In the genomic region with DNA sequence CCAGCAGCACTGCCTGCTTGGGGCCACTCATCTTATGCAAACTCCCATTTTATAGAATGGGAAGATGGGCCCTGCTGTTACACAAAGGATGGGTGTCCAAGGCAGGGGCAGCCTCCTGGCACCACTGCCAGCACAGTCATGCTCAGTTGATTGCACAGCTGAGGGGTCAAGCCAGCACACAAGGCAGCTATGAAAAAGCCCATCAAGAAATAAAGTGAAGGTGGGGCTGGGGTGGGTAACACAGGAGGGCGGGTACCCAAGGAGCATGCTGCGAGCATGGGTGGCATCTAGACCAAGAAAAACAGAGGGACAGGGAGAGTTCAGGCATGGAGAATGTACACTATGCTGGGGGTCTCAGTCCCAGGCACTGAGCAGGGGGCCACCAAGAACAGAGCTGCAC, we compare ENCODE assay signal across 22 cellular contexts.
DNase-seq lines count a peak whose midpoint lies in the region; ATAC-seq and TF ChIP-seq lines count a peak whose summit lies in the region.
"Had no signal": no experiment of that assay in that cellular context is flagged by ENCODE, and none has a peak within 500 bp of the region (broad histone marks: within the 10 kb centered on the region; RNA-seq: fewer than 3 reads in every experiment).

No MANE protein-coding gene starts in this region.

- H3K23me2 ChIP-seq in H9 (ENCODE audit: insufficient read length, low read depth, low read length, poor library complexity, severe bottlenecking), result no peaks in the 10 kb centered on the region

- no peak overlapping the region for H3K56ac ChIP-seq in H9 (ENCODE audit: insufficient read length, low read depth, low read length)

- no peaks in the 10 kb centered on the region for H3K79me2 ChIP-seq in H9 (ENCODE audit: insufficient read depth, low read length)

- ATAC-seq in HG03439 (IDR thresholded peaks at IDR 0.05; ENCODE audit: unreplicated experiment), result no peak
- ATAC-seq: A549, GM12878, GM23338 had no signal

- H2BK12ac ChIP-seq in H9 (ENCODE audit: insufficient read length, low read depth, low read length), result no peak overlapping the region
- no peak overlapping the region for H2BK12ac ChIP-seq in neuronal stem cell (ENCODE audit: low read length)

- DNase-seq in H9, result peak; percentile 10
- DNase-seq in ecto neural progenitor cell (ENCODE audit: low spot score), result peak; percentile 24
- no peak for DNase-seq in neuronal stem cell (ENCODE audit: low spot score)
- no peak for DNase-seq in midbrain (lab: John Stamatoyannopoulos, UW)
- no peak for DNase-seq in NCI-H1048 (lab: John Stamatoyannopoulos, UW)
- DNase-seq: 8988T; ACHN; AML-193; CD4-positive, alpha-beta T cell; CD8-positive, alpha-beta memory T cell; DMS 273 treated with DMSO at 0.1 percent for 48 hours; EL; GDM1; HFFc6 had no signal

- H3K23ac ChIP-seq in H9 (ENCODE audit: insufficient read length, low read depth, low read length), result no peak overlapping the region
- H3K23ac ChIP-seq in neuronal stem cell (ENCODE audit: low read depth, low read length, poor library complexity), result peak overlapping the region; percentile 46

- H3K4ac ChIP-seq in H9 (ENCODE audit: low read depth, low read length) (no peak overlapping the region), neuronal stem cell (ENCODE audit: low read length) (no peak overlapping the region)

- H3K4me3 ChIP-seq in neuronal stem cell (ENCODE audit: low read length in 2 of 2), result no peak overlapping the region
- H3K4me3 ChIP-seq: A549; BLaER1 treated with 17β-estradiol and CSF1 and Interleukin-3, amounts not matched to agents 10 nM and 100 nM; GM12878; GM23338; HAP-1 had no signal

- no peak overlapping the region for H3K9ac ChIP-seq in H9 (ENCODE audit: extremely low read depth, insufficient read length, low read length)
- H3K9ac ChIP-seq in neuronal stem cell (ENCODE audit: low read depth, low read length, poor library complexity), result no peak overlapping the region
- H3K9ac ChIP-seq: BLaER1 treated with 17β-estradiol and CSF1 and Interleukin-3, amounts not matched to agents 10 nM and 100 nM had no signal

- H2BK5ac ChIP-seq in H9 (ENCODE audit: insufficient read length, low read length) (no peak overlapping the region), neuronal stem cell (ENCODE audit: low read length) (no peak overlapping the region)

- H3T11ph ChIP-seq in H9 (ENCODE audit: low read length), result no peak overlapping the region

- H4K8ac ChIP-seq in H9 (replicated peaks; ENCODE audit: insufficient read length, low read depth, low read length) (no peak overlapping the region), neuronal stem cell (ENCODE audit: low read depth, low read length) (no peak overlapping the region)

- H3K27me3 ChIP-seq in H9 (ENCODE audit: insufficient read depth, low read length) (no peaks in the 10 kb centered on the region), neuronal stem cell (ENCODE audit: control insufficient read depth in 3 of 3, insufficient read depth in 3 of 3, low read depth in 1 of 3, low read length in 3 of 3) (peaks cover 0 to 5% (median 0%) of the 10 kb centered on the region in 3 experiments)
- H3K27me3 ChIP-seq: BE2C; BLaER1 treated with 17β-estradiol and CSF1 and Interleukin-3, amounts not matched to agents 10 nM and 100 nM had no signal

- peaks cover 7% of the 10 kb centered on the region; the same call in 1 of the 2 replicates for H3K4me1 ChIP-seq in H9 (ENCODE audit: insufficient read depth, low read length)
- H3K4me1 ChIP-seq in neuronal stem cell (ENCODE audit: control insufficient read depth in 2 of 2, insufficient read depth in 1 of 2, low read depth in 1 of 2, low read length in 2 of 2), result peaks cover 6 to 12% of the 10 kb centered on the region in 2 donors
- H3K4me1 ChIP-seq: A549, BE2C, HAP-1 had no signal

- no peaks in the 10 kb centered on the region for H3K36me3 ChIP-seq in neuronal stem cell (replicated peaks in 1 of 2; ENCODE audit: control insufficient read depth in 2 of 2, insufficient read depth in 2 of 2, low read length in 2 of 2)
- H3K36me3 ChIP-seq: BE2C; BLaER1 treated with 17β-estradiol and CSF1 and Interleukin-3, amounts not matched to agents 10 nM and 100 nM; HAP-1 had no signal

- no peak overlapping the region for H3K14ac ChIP-seq in H9 (ENCODE audit: insufficient read depth, low read length)
- no peak overlapping the region for H3K14ac ChIP-seq in neuronal stem cell (ENCODE audit: low read length)

- H2BK20ac ChIP-seq in H9 (ENCODE audit: low read depth, low read length, poor library complexity, severe bottlenecking), result no peak overlapping the region

- H4K5ac ChIP-seq in H9 (ENCODE audit: insufficient read length, low read depth, low read length), result no peak overlapping the region

- H3K9me3 ChIP-seq in H9 (ENCODE audit: control insufficient read depth, low read depth, low read length) (no peaks in the 10 kb centered on the region), neuronal stem cell (replicated peaks in 1 of 2; ENCODE audit: control insufficient read depth in 2 of 2, insufficient read depth in 1 of 2, low read depth in 1 of 2, low read length in 2 of 2) (no peaks in the 10 kb centered on the region)
- H3K9me3 ChIP-seq: A549; BE2C; BLaER1 treated with 17β-estradiol and CSF1 and Interleukin-3, amounts not matched to agents 10 nM and 100 nM; HAP-1 had no signal

- no peaks in the 10 kb centered on the region for H3K79me1 ChIP-seq in H9 (ENCODE audit: insufficient read depth, low read depth, low read length, poor library complexity, severe bottlenecking)
- H3K79me1 ChIP-seq in neuronal stem cell (ENCODE audit: low read depth, low read length), result no peaks in the 10 kb centered on the region

- H4K20me1 ChIP-seq in H9 (ENCODE audit: control insufficient read depth, insufficient read depth, insufficient read length), result no peaks in the 10 kb centered on the region
- H4K20me1 ChIP-seq: BLaER1 treated with 17β-estradiol and CSF1 and Interleukin-3, amounts not matched to agents 10 nM and 100 nM had no signal

- H3K4me1 Mint-ChIP-seq in H9, result peaks cover 24 to 26% of the 10 kb centered on the region in 2 experiments
- H3K4me1 Mint-ChIP-seq: CD14-positive monocyte; CD8-positive, alpha-beta memory T cell had no signal

- WGBS in H9 (ENCODE audit: extremely low coverage, insufficient read length, low lambda C conversion rate), result no CpG with 5 or more reads among the region's 2 CpGs
- no CpG with 5 or more reads among the region's 2 CpGs for WGBS in neuronal stem cell (ENCODE audit: extremely low coverage in 2 of 2, insufficient read length in 2 of 2, insufficient replicate concordance in 1 of 2), 2 donors

- no peaks in the 10 kb centered on the region for H3K36me3 Mint-ChIP-seq in H9 (ENCODE audit: insufficient read depth in 1 of 3, low read depth in 3 of 3)
- H3K36me3 Mint-ChIP-seq: CD14-positive monocyte had no signal

- no peaks in the 10 kb centered on the region for H3K9me3 Mint-ChIP-seq in H9
- H3K9me3 Mint-ChIP-seq: CD4-positive, alpha-beta T cell; CD8-positive, alpha-beta memory T cell; GM23338; HFFc6 had no signal

- H2AK5ac ChIP-seq in H9 (ENCODE audit: insufficient read length, low read length) (no peak overlapping the region), neuronal stem cell (ENCODE audit: low read depth, low read length) (peak overlapping the region; percentile 33)

- peaks cover 10% of the 10 kb centered on the region for H3K27me3 Mint-ChIP-seq in H9 (ENCODE audit: low read depth)

- H3K27ac Mint-ChIP-seq in H9, result no peak overlapping the region; a peak in 1 of 7 replicates
- H3K27ac Mint-ChIP-seq: CD14-positive monocyte; CD4-positive, alpha-beta T cell; CD8-positive, alpha-beta memory T cell; GM23338; HFFc6 had no signal

- H3K4me3 Mint-ChIP-seq in H9, result no peak overlapping the region
- H3K4me3 Mint-ChIP-seq: CD14-positive monocyte; CD4-positive, alpha-beta T cell; CD8-positive, alpha-beta memory T cell; GM23338; HFFc6 had no signal

- H2BK120ac ChIP-seq in H9 (ENCODE audit: low read depth, low read length, poor library complexity, severe bottlenecking), result no peak overlapping the region
- H2BK120ac ChIP-seq in neuronal stem cell (ENCODE audit: low read depth, low read length), result no peak overlapping the region

- H3K18ac ChIP-seq in H9 (ENCODE audit: insufficient read length, low read depth, low read length) (no peak overlapping the region), neuronal stem cell (ENCODE audit: low read length) (no peak overlapping the region)

- no peak overlapping the region for H2BK15ac ChIP-seq in H9 (ENCODE audit: low read depth, low read length)
- H2BK15ac ChIP-seq in neuronal stem cell (ENCODE audit: low read length), result peak overlapping the region; percentile 12

- no peak for TF ChIP-seq CTCF in H9 (conservative IDR thresholded peaks at IDR 0.05)

- H4K91ac ChIP-seq in H9 (ENCODE audit: insufficient read length, low read depth, low read length), result no peak overlapping the region
- no peak overlapping the region for H4K91ac ChIP-seq in neuronal stem cell (ENCODE audit: low read depth, low read length, poor library complexity)

- H3K27ac ChIP-seq in H9 (ENCODE audit: insufficient read length, low read depth, low read length), result no peak overlapping the region
- no peak overlapping the region for H3K27ac ChIP-seq in neuronal stem cell (replicated peaks; ENCODE audit: low read length)
- H3K27ac ChIP-seq: A549; BLaER1 treated with 17β-estradiol and CSF1 and Interleukin-3, amounts not matched to agents 10 nM and 100 nM had no signal

- no peak overlapping the region for H3K4me2 ChIP-seq in H9 (ENCODE audit: insufficient read depth, insufficient read length, low read length)
- H3K4me2 ChIP-seq in neuronal stem cell (ENCODE audit: insufficient read depth, low read length, poor library complexity, severe bottlenecking), result no peak overlapping the region
- H3K4me2 ChIP-seq: A549; BLaER1 treated with 17β-estradiol and CSF1 and Interleukin-3, amounts not matched to agents 10 nM and 100 nM; GM23338 had no signal

- H2AFZ ChIP-seq in H9 (ENCODE audit: low read length) (no peak overlapping the region), neuronal stem cell (ENCODE audit: low read length) (no peak overlapping the region)
- H2AFZ ChIP-seq: GM23338 had no signal

Comparison
In these comparisons a context has a peak if more than half of its experiments do, and no peak if none do; other contexts are left out.
1. DNase-seq: peak in H9 (single experiment) and ecto neural progenitor cell (single experiment); none in neuronal stem cell (single experiment), midbrain (single experiment) and NCI-H1048 (single experiment).